ENCODE assay signal across 18 cellular contexts in genomic region chr1:29258189-29258973, GRCh38. TPM values are rescaled to one million over a fixed set of nuclear protein-coding genes. Genes with fewer than 3 reads are reported as not detected.
DNase-seq lines count a peak whose midpoint lies in the region; ATAC-seq and TF ChIP-seq lines count a peak whose summit lies in the region.
"Had no signal": no experiment of that assay in that cellular context is flagged by ENCODE, and none has a peak within 500 bp of the region (broad histone marks: within the 10 kb centered on the region; RNA-seq: fewer than 3 reads in every experiment).

No MANE protein-coding gene starts in this region.

- peaks cover 41% of the 10 kb centered on the region for H3K27me3 Mint-ChIP-seq in CD8-positive, alpha-beta T cell (ENCODE audit: low read depth)
- H3K27me3 Mint-ChIP-seq in endodermal cell (ENCODE audit: insufficient read depth) (peaks cover 31% of the 10 kb centered on the region), nephron progenitor cell (ENCODE audit: low read depth, poor library complexity) (peaks cover 6% of the 10 kb centered on the region)

- 85 to 91% methylated on average over 4 to 16 of the region's 16 CpGs for WGBS in endodermal cell (ENCODE audit: insufficient coverage in 1 of 2, insufficient read length in 1 of 2), 2 experiments

- peaks cover 6% of the 10 kb centered on the region for H3K4me1 ChIP-seq in CD8-positive, alpha-beta T cell (ENCODE audit: insufficient read depth, low read length)
- H3K4me1 ChIP-seq in Karpas-422 (ENCODE audit: low read length) (no peaks in the 10 kb centered on the region), endodermal cell (ENCODE audit: control insufficient read depth, insufficient read depth, low read length) (no peaks in the 10 kb centered on the region)
- H3K4me1 ChIP-seq: parathyroid adenoma had no signal

- CTCF ChIA-PET in CD8-positive, alpha-beta T cell (lab: Charles Lee), result no interaction called here

- POLR2A ChIA-PET in CD8-positive, alpha-beta T cell (lab: Charles Lee), result no interaction called here

- H3K36me3 ChIP-seq in CD8-positive, alpha-beta T cell (ENCODE audit: insufficient read depth, low read length), result no peaks in the 10 kb centered on the region
- H3K36me3 ChIP-seq in Karpas-422 (ENCODE audit: insufficient read depth, low read length) (no peaks in the 10 kb centered on the region), endodermal cell (ENCODE audit: control insufficient read depth, insufficient read depth, low read length) (peaks cover 5% of the 10 kb centered on the region)
- H3K36me3 ChIP-seq: BLaER1, spleen had no signal

- no peaks in the 10 kb centered on the region for H3K79me2 ChIP-seq in Karpas-422 (ENCODE audit: low read length)
- H3K79me2 ChIP-seq: parathyroid adenoma had no signal

- H4K20me1 ChIP-seq in Karpas-422 (ENCODE audit: insufficient read depth, low read depth, low read length), result no peaks in the 10 kb centered on the region
- H4K20me1 ChIP-seq: BLaER1 had no signal

- H3K4me3 ChIP-seq in CD8-positive, alpha-beta T cell (ENCODE audit: low read depth, low read length), result no peak overlapping the region
- H3K4me3 ChIP-seq in Karpas-422 (ENCODE audit: low read length) (no peak overlapping the region), endodermal cell (ENCODE audit: low read length) (no peak overlapping the region), foreskin fibroblast (ENCODE audit: low read depth in 1 of 2, low read length in 2 of 2) (no peak overlapping the region)
- H3K4me3 ChIP-seq: GM23248 had no signal

- intact Hi-C loops in CD8-positive, alpha-beta T cell (cut with DNase I, micrococcal nuclease), result no loop called here

- peak overlapping the region; percentile 56 for H3K4me3 Mint-ChIP-seq in CD8-positive, alpha-beta T cell
- H3K4me3 Mint-ChIP-seq in endodermal cell (no peak overlapping the region), nephron progenitor cell (peak overlapping the region; percentile 67)
- H3K4me3 Mint-ChIP-seq: activated CD4-positive, alpha-beta memory T cell treated with anti-CD3 and anti-CD28 coated beads, Interleukin-2, amount 10 ng/mL, durations not matched to agents 7 days and 5 days; activated T-cell treated with anti-CD3 and anti-CD28 coated beads, Interleukin-2, amount 50 U/mL, for 24 hours; stimulated activated memory B cell treated with anti-CD40 and anti-IgM and Interleukin-4, amounts not matched to agents 10 μg/mL and 1 μg/mL and 100 μg/mL, for 72 hours had no signal

- no peaks in the 10 kb centered on the region for H3K9me2 ChIP-seq in Karpas-422 (replicated peaks; ENCODE audit: insufficient read depth, low read length)

- H3K27me3 ChIP-seq in CD8-positive, alpha-beta T cell (ENCODE audit: insufficient read depth, low read length), result peaks cover 12% of the 10 kb centered on the region
- no peaks in the 10 kb centered on the region for H3K27me3 ChIP-seq in Karpas-422 (ENCODE audit: low read length)
- H3K27me3 ChIP-seq in endodermal cell (ENCODE audit: control insufficient read depth, insufficient read depth, low read length, poor library complexity, severe bottlenecking), result peaks cover 5% of the 10 kb centered on the region
- H3K27me3 ChIP-seq: tibial nerve had no signal

- no peak overlapping the region for H3K27ac Mint-ChIP-seq in CD8-positive, alpha-beta T cell
- H3K27ac Mint-ChIP-seq in endodermal cell (no peak overlapping the region), nephron progenitor cell (no peak overlapping the region)
- H3K27ac Mint-ChIP-seq: activated CD4-positive, alpha-beta memory T cell treated with anti-CD3 and anti-CD28 coated beads, Interleukin-2, amount 10 ng/mL, durations not matched to agents 7 days and 5 days; activated T-cell treated with anti-CD3 and anti-CD28 coated beads, Interleukin-2, amount 50 U/mL, for 24 hours; effector memory CD8-positive, alpha-beta T cell; stimulated activated memory B cell treated with anti-CD40 and anti-IgM and Interleukin-4, amounts not matched to agents 10 μg/mL and 1 μg/mL and 100 μg/mL, for 72 hours had no signal

- H3K9ac ChIP-seq in Karpas-422 (ENCODE audit: low read length), result no peak overlapping the region
- H3K9ac ChIP-seq in endodermal cell (ENCODE audit: extremely low read depth, low read length, poor library complexity, severe bottlenecking), result no peak overlapping the region
- H3K9ac ChIP-seq: BLaER1, GM23248, parathyroid adenoma had no signal

- H2AFZ ChIP-seq in Karpas-422 (ENCODE audit: low read length), result no peak overlapping the region
- H2AFZ ChIP-seq: parathyroid adenoma had no signal

- no peaks in the 10 kb centered on the region for H3K9me3 ChIP-seq in CD8-positive, alpha-beta T cell (ENCODE audit: low read length)
- H3K9me3 ChIP-seq in Karpas-422 (ENCODE audit: low read length), result no peaks in the 10 kb centered on the region
- H3K9me3 ChIP-seq in endodermal cell (ENCODE audit: control insufficient read depth, low read length), result no peaks in the 10 kb centered on the region
- H3K9me3 ChIP-seq: BLaER1, spleen, tibial nerve had no signal

- ATAC-seq in CD8-positive, alpha-beta T cell, result no peak

- H3K9me3 Mint-ChIP-seq in CD8-positive, alpha-beta T cell, result no peaks in the 10 kb centered on the region
- H3K9me3 Mint-ChIP-seq in endodermal cell, result no peaks in the 10 kb centered on the region
- H3K9me3 Mint-ChIP-seq in nephron progenitor cell, result no peaks in the 10 kb centered on the region
- H3K9me3 Mint-ChIP-seq: activated CD4-positive, alpha-beta memory T cell treated with anti-CD3 and anti-CD28 coated beads, Interleukin-2, amount 10 ng/mL, durations not matched to agents 7 days and 5 days; activated T-cell treated with anti-CD3 and anti-CD28 coated beads, Interleukin-2, amount 50 U/mL, for 24 hours; effector memory CD8-positive, alpha-beta T cell; stimulated activated memory B cell treated with anti-CD40 and anti-IgM and Interleukin-4, amounts not matched to agents 10 μg/mL and 1 μg/mL and 100 μg/mL, for 72 hours had no signal

- H3K36me3 Mint-ChIP-seq in CD8-positive, alpha-beta T cell, result no peaks in the 10 kb centered on the region
- H3K36me3 Mint-ChIP-seq in endodermal cell (ENCODE audit: low read depth) (peaks cover 7% of the 10 kb centered on the region), nephron progenitor cell (ENCODE audit: low read depth) (peaks cover 15% of the 10 kb centered on the region)
- H3K36me3 Mint-ChIP-seq: stimulated activated memory B cell treated with anti-CD40 and anti-IgM and Interleukin-4, amounts not matched to agents 10 μg/mL and 1 μg/mL and 100 μg/mL, for 72 hours had no signal

- H3K4me1 Mint-ChIP-seq in CD8-positive, alpha-beta T cell (ENCODE audit: low read depth), result peaks cover 3% of the 10 kb centered on the region
- H3K4me1 Mint-ChIP-seq in endodermal cell (peaks cover 37% of the 10 kb centered on the region), nephron progenitor cell (peaks cover 55% of the 10 kb centered on the region)

- no peak overlapping the region for H3K4me2 ChIP-seq in Karpas-422 (ENCODE audit: low read depth, low read length, poor library complexity, severe bottlenecking)

- no peak overlapping the region for H3K27ac ChIP-seq in CD8-positive, alpha-beta T cell (ENCODE audit: low read depth, low read length)
- H3K27ac ChIP-seq in Karpas-422 (ENCODE audit: low read length) (no peak overlapping the region), endodermal cell (ENCODE audit: low read depth, low read length) (no peak overlapping the region)
- H3K27ac ChIP-seq: BLaER1, GM23248, parathyroid adenoma, spleen had no signal

- no peak for DNase-seq in CD8-positive, alpha-beta T cell
- DNase-seq in Karpas-422, result peak; percentile 25
- DNase-seq in endodermal cell, result peak; percentile 43
- DNase-seq in nephron progenitor cell, result no peak
- no peak for DNase-seq in activated naive CD4-positive, alpha-beta T cell treated with anti-CD3 and anti-CD28 coated beads, Interleukin-2, amount 50 U/mL, for 16 hours
- no peak for DNase-seq in foreskin fibroblast
- DNase-seq in stimulated activated CD8-positive, alpha-beta memory T cell treated with anti-CD3 and anti-CD28 coated beads, Interleukin-4, amount 100 ng/mL, for 48 hours, result no peak
- DNase-seq in activated CD4-positive, alpha-beta T cell treated with anti-CD3 and anti-CD28 coated beads, Interleukin-2, amount 50 U/mL, for 48 hours, result no peak
- DNase-seq: activated CD4-positive, alpha-beta memory T cell treated with anti-CD3 and anti-CD28 coated beads, Interleukin-2, amount 10 ng/mL, durations not matched to agents 7 days and 5 days; activated T-cell treated with anti-CD3 and anti-CD28 coated beads, Interleukin-2, amount 50 U/mL, for 24 hours; cerebellar nuclear complex; effector memory CD8-positive, alpha-beta T cell; GM23248; spleen had no signal

- no peak for TF ChIP-seq CTCF in CD8-positive, alpha-beta T cell (IDR thresholded peaks at IDR 0.05)
- TF ChIP-seq CTCF in endodermal cell (conservative IDR thresholded peaks at IDR 0.05), result no peak
- TF ChIP-seq CTCF in nephron progenitor cell (IDR thresholded peaks at IDR 0.05), result no peak
- TF ChIP-seq CTCF in foreskin fibroblast (IDR thresholded peaks at IDR 0.05; ENCODE audit: low read depth, low read length), result no peak

RNA-seq across cellular contexts. Expression of gene PTPRU, which starts 22.1 kb away (rescaled TPM):
- total RNA-seq in CD8-positive, alpha-beta T cell, result under 1 TPM in 1 of 2 experiments, not detected in 1; 0.25 TPM
- total RNA-seq in Karpas-422 (2014; rRNA removed; shearing (Covaris generic); ENCODE audit: low replicate concordance), result 1.1 TPM in 1 of 2 replicates, not detected in the other
- 10 to 100 TPM; 49.8 to 73.1 TPM for total RNA-seq in endodermal cell
- 39.5 TPM for polyA plus RNA-seq in endodermal cell (2013, experiment 1 of 2)
- 36.6 TPM for polyA plus RNA-seq in endodermal cell (2013, experiment 2 of 2)

RNA-seq across cellular contexts. Expression of gene MECR, which starts 27.6 kb away (rescaled TPM):
- 1 to 10 TPM; 5.5 to 8.0 TPM for total RNA-seq in CD8-positive, alpha-beta T cell
- total RNA-seq in Karpas-422 (2014; rRNA removed; shearing (Covaris generic); ENCODE audit: low replicate concordance), result 25.3 and 26.2 TPM in 2 replicates
- 10 to 100 TPM; 33.3 to 38.2 TPM for total RNA-seq in endodermal cell
- 35.9 TPM for polyA plus RNA-seq in endodermal cell (2013, experiment 1 of 2)
- polyA plus RNA-seq in endodermal cell (2013, experiment 2 of 2), result 30.3 TPM

Comparison
In these comparisons a context has a peak if more than half of its experiments do, and no peak if none do; other contexts are left out.
1. DNase-seq: peak in Karpas-422 (single experiment) and endodermal cell (single experiment); none in CD8-positive, alpha-beta T cell (0 of 7), nephron progenitor cell (single experiment), activated naive CD4-positive, alpha-beta T cell treated with anti-CD3 and anti-CD28 coated beads, Interleukin-2, amount 50 U/mL, for 16 hours (single experiment), foreskin fibroblast (0 of 2), stimulated activated CD8-positive, alpha-beta memory T cell treated with anti-CD3 and anti-CD28 coated beads, Interleukin-4, amount 100 ng/mL, for 48 hours (single experiment) and activated CD4-positive, alpha-beta T cell treated with anti-CD3 and anti-CD28 coated beads, Interleukin-2, amount 50 U/mL, for 48 hours (0 of 2).
2. RNA of gene PTPRU, which starts 22.1 kb away (total RNA-seq): 49.8 to 73.1 TPM in endodermal cell; 0.25 TPM in CD8-positive, alpha-beta T cell and 1.1 TPM in Karpas-422; every median in the first group is over 10 times any median in the second.